ENCODE assay signal across 2 cellular contexts in genomic region chr22:33756508-33756949, GRCh38.
TF ChIP-seq lines count a peak whose summit lies in the region.

No MANE protein-coding gene starts in this region.

TF ChIP-seq in GM23338, 12 proteins besides CTCF, POLR2A, EP300 and RAD21 (continued from another document):
- TF ChIP-seq REST (IDR thresholded peaks at IDR 0.05; ENCODE audit: unreplicated experiment) (no peak), ZNF462 (CRISPR knock-in tag; IDR thresholded peaks at IDR 0.05) (no peak), JUNB (IDR thresholded peaks at IDR 0.05; ENCODE audit: unreplicated experiment) (no peak), ZNF331 (CRISPR knock-in tag; IDR thresholded peaks at IDR 0.05; ENCODE audit: low read depth) (no peak), EZH2phosphoT487 (IDR thresholded peaks at IDR 0.05; ENCODE audit: unreplicated experiment) (no peak)

TF ChIP-seq in HepG2, 621 proteins besides CTCF, POLR2A, EP300 and RAD21 (continued from another document):
- TF ChIP-seq ZFP91 (CRISPR knock-in tag; IDR thresholded peaks at IDR 0.05; ENCODE audit: borderline replicate concordance) (no peak), USF2 (IDR thresholded peaks at IDR 0.05; ENCODE audit: low read depth, low read length) (no peak), USF2 (CRISPR knock-in tag; IDR thresholded peaks at IDR 0.05; ENCODE audit: borderline replicate concordance) (no peak), ZBTB33 (CRISPR knock-in tag; IDR thresholded peaks at IDR 0.05) (no peak)
TF ChIP-seq in HepG2: peak in this region for 0.
